In genomic region chr11:21704539-21704938, GRCh38 we compare ENCODE assay signal across 35 cellular contexts.
"Had no signal": no experiment of that assay in that cellular context is flagged by ENCODE, and none has a peak within 500 bp of the region (broad histone marks: within the 10 kb centered on the region; RNA-seq: fewer than 3 reads in every experiment).

No MANE protein-coding gene starts in this region.

- H3K27me3 ChIP-seq: MG63 had no signal

- H3K4me3 ChIP-seq: MG63 had no signal

- H3K9me3 ChIP-seq: MG63 had no signal

- DNase-seq: Kasumi-1, KG1, MG63, MM.1S, MV-4-11, NCI-H1048, NCI-H1092, NCI-H1092 treated with DMSO at 0.1 percent for 48 hours, NCI-H1105, NCI-H1105 treated with DMSO at 0.1 percent for 48 hours, NCI-H1417, NCI-H1417 treated with DMSO at 0.1 percent for 48 hours, NCI-H1436, NCI-H1436 treated with DMSO at 0.1 percent for 48 hours, NCI-H146, NCI-H1694, NCI-H1694 treated with DMSO at 0.1 percent for 48 hours, NCI-H187, NCI-H187 treated with DMSO at 0.1 percent for 48 hours, NCI-H1930, NCI-H2029, NCI-H2029 treated with DMSO at 0.1 percent for 48 hours, NCI-H2081, NCI-H2081 treated with DMSO at 0.1 percent for 48 hours, NCI-H2107, NCI-H2171, NCI-H2171 treated with DMSO at 0.1 percent for 48 hours, NCI-H2227 treated with DMSO at 0.1 percent for 48 hours, NCI-H226, NCI-H345, NCI-H446, NCI-H446 treated with DMSO at 0.1 percent for 48 hours, NCI-H510A, NCI-H510A treated with DMSO at 0.1 percent for 48 hours, NCI-H524 had no signal

- H3K36me3 ChIP-seq: MG63 had no signal
